Comparison of ENCODE assay signal across 12 cellular contexts in genomic region chr20:370977-371754, GRCh38. TPM values are rescaled to one million over a fixed set of nuclear protein-coding genes. Genes with fewer than 3 reads are reported as not detected.
DNase-seq lines count a peak whose midpoint lies in the region; ATAC-seq and TF ChIP-seq lines count a peak whose summit lies in the region.
"Had no signal": no experiment of that assay in that cellular context is flagged by ENCODE, and none has a peak within 500 bp of the region (broad histone marks: within the 10 kb centered on the region; RNA-seq: fewer than 3 reads in every experiment).

No MANE protein-coding gene starts in this region.

- H3K27ac Mint-ChIP-seq in activated T-helper 1 cell treated with anti-CD3 and anti-CD28 coated beads, Interleukin-12 subunit alpha, Interleukin-12 subunit beta, Interleukin-2, Interleukin-4 antibody, amounts not matched to agents 30 ng/mL and 10 ng/mL and 1 ng/mL, durations not matched to agents 14 hours and 24 hours and 36 hours: no peak overlapping the region

- no peaks in the 10 kb centered on the region for H3K36me3 ChIP-seq in right atrium auricular region
- no peaks in the 10 kb centered on the region for H3K36me3 ChIP-seq in breast epithelium
- no peaks in the 10 kb centered on the region for H3K36me3 ChIP-seq in mesodermal cell (ENCODE audit: control insufficient read depth, insufficient read depth, low read length)

- H3K9me3 Mint-ChIP-seq in activated T-helper 1 cell treated with anti-CD3 and anti-CD28 coated beads, Interleukin-12 subunit alpha, Interleukin-12 subunit beta, Interleukin-2, Interleukin-4 antibody, amounts not matched to agents 30 ng/mL and 10 ng/mL and 1 ng/mL, durations not matched to agents 14 hours and 24 hours and 36 hours: no peaks in the 10 kb centered on the region
- H3K9me3 Mint-ChIP-seq: activated T-cell treated with anti-CD3 and anti-CD28 coated beads, Interleukin-2, amount 50 U/mL, for 4 hours had no signal

- WGBS in right cardiac atrium: 80% methylated on average over 7 of the region's 7 CpGs
- WGBS in mesodermal cell (ENCODE audit: insufficient coverage in 2 of 2), 2 experiments: 79 to 83% methylated on average over 4 to 6 of the region's 7 CpGs
- WGBS in lower leg skin, 2 donors: 80 to 89% methylated on average over 6 to 7 of the region's 7 CpGs

- no peak overlapping the region for H3K4me3 ChIP-seq in right cardiac atrium (ENCODE audit: low read length)
- no peak overlapping the region for H3K4me3 ChIP-seq in right atrium auricular region
- H3K4me3 ChIP-seq in breast epithelium: peak overlapping the region in 1 of 3 donors; percentile 12
- no peak overlapping the region for H3K4me3 ChIP-seq in mesodermal cell (ENCODE audit: extremely low read depth, insufficient read depth, low read length, poor library complexity, severe bottlenecking)
- no peak overlapping the region for H3K4me3 ChIP-seq in lower leg skin (ENCODE audit: low read depth, poor library complexity, severe bottlenecking)

- H3K27me3 Mint-ChIP-seq in activated T-helper 1 cell treated with anti-CD3 and anti-CD28 coated beads, Interleukin-12 subunit alpha, Interleukin-12 subunit beta, Interleukin-2, Interleukin-4 antibody, amounts not matched to agents 30 ng/mL and 10 ng/mL and 1 ng/mL, durations not matched to agents 14 hours and 24 hours and 36 hours (ENCODE audit: insufficient read depth): no peaks in the 10 kb centered on the region

- TF ChIP-seq CTCF in right atrium auricular region (IDR thresholded peaks at IDR 0.05) (no peak), breast epithelium (IDR thresholded peaks at IDR 0.05) (no peak), lower leg skin (IDR thresholded peaks at IDR 0.05) (peak in 1 of 3 donors; percentile 34)

- no peaks in the 10 kb centered on the region for H3K27me3 ChIP-seq in right cardiac atrium (ENCODE audit: control insufficient read depth, insufficient read depth)
- H3K27me3 ChIP-seq in right atrium auricular region: no peaks in the 10 kb centered on the region
- H3K27me3 ChIP-seq in breast epithelium: no peaks in the 10 kb centered on the region

- peaks cover 39% of the 10 kb centered on the region for H3K4me1 Mint-ChIP-seq in activated T-helper 1 cell treated with anti-CD3 and anti-CD28 coated beads, Interleukin-12 subunit alpha, Interleukin-12 subunit beta, Interleukin-2, Interleukin-4 antibody, amounts not matched to agents 30 ng/mL and 10 ng/mL and 1 ng/mL, durations not matched to agents 14 hours and 24 hours and 36 hours (ENCODE audit: low read depth)

- no peak for TF ChIP-seq POLR2A in breast epithelium (IDR thresholded peaks at IDR 0.05)
- no peak for TF ChIP-seq POLR2A in lower leg skin (IDR thresholded peaks at IDR 0.05)

- DNase-seq in right cardiac atrium (peak in 1 of 3 donors; percentile 9), right atrium auricular region (ENCODE audit: low spot score) (no peak), breast epithelium (ENCODE audit: low spot score in 2 of 2) (no peak), lower leg skin (ENCODE audit: low spot score in 2 of 2) (no peak), Kasumi-1 (lab: John Stamatoyannopoulos, UW) (no peak)
- DNase-seq in activated T-helper 1 cell treated with anti-CD3 and anti-CD28 coated beads, Interleukin-12 subunit alpha, Interleukin-12 subunit beta, Interleukin-2, Interleukin-4 antibody, amounts not matched to agents 30 ng/mL and 10 ng/mL and 1 ng/mL, durations not matched to agents 14 hours and 24 hours and 36 hours (ENCODE audit: low spot score): no peak
- DNase-seq: activated T-cell treated with anti-CD3 and anti-CD28 coated beads, Interleukin-2, amount 50 U/mL, for 4 hours; RPMI8226; stimulated activated CD4-positive, alpha-beta T cell treated with anti-CD3 and anti-CD28 coated beads, Interleukin-4, amount 100 ng/mL, for 24 hours had no signal

- H3K4me3 Mint-ChIP-seq in activated T-helper 1 cell treated with anti-CD3 and anti-CD28 coated beads, Interleukin-12 subunit alpha, Interleukin-12 subunit beta, Interleukin-2, Interleukin-4 antibody, amounts not matched to agents 30 ng/mL and 10 ng/mL and 1 ng/mL, durations not matched to agents 14 hours and 24 hours and 36 hours: no peak overlapping the region
- H3K4me3 Mint-ChIP-seq: activated T-cell treated with anti-CD3 and anti-CD28 coated beads, Interleukin-2, amount 50 U/mL, for 4 hours had no signal

- peaks cover 6% of the 10 kb centered on the region for H3K4me1 ChIP-seq in right cardiac atrium (ENCODE audit: control insufficient read depth, insufficient read depth, low read length)
- peaks cover 0 to 15% of the 10 kb centered on the region in 2 donors for H3K4me1 ChIP-seq in right atrium auricular region
- peaks cover 0 to 8% of the 10 kb centered on the region in 2 donors for H3K4me1 ChIP-seq in breast epithelium
- peaks cover 25% of the 10 kb centered on the region for H3K4me1 ChIP-seq in mesodermal cell (ENCODE audit: control insufficient read depth, insufficient read depth, low read length, poor library complexity, severe bottlenecking)

- ATAC-seq in right cardiac atrium: no peak
- ATAC-seq in GM18909 (IDR thresholded peaks at IDR 0.05; ENCODE audit: poor library complexity, unreplicated experiment): no peak
- ATAC-seq: activated T-cell treated with anti-CD3 and anti-CD28 coated beads, Interleukin-2, amount 50 U/mL, for 4 hours had no signal

- H3K27ac ChIP-seq in right cardiac atrium (ENCODE audit: low read length): peak overlapping the region; percentile 9
- peak overlapping the region in 1 of 2 donors; percentile 36 for H3K27ac ChIP-seq in right atrium auricular region
- H3K27ac ChIP-seq in breast epithelium: peak overlapping the region; percentile 78 to 83
- H3K27ac ChIP-seq in mesodermal cell (ENCODE audit: low read depth, low read length, severe bottlenecking): peak overlapping the region; percentile 87
- H3K27ac ChIP-seq: KMS-11 had no signal

- H3K9me3 ChIP-seq in right cardiac atrium (ENCODE audit: control insufficient read depth, low read length): no peaks in the 10 kb centered on the region
- no peaks in the 10 kb centered on the region for H3K9me3 ChIP-seq in right atrium auricular region
- no peaks in the 10 kb centered on the region for H3K9me3 ChIP-seq in breast epithelium
- H3K9me3 ChIP-seq in mesodermal cell (ENCODE audit: control insufficient read depth, low read length): no peaks in the 10 kb centered on the region

- intact Hi-C loops in right cardiac atrium (cut with DNase I): no loop called here
- intact Hi-C loops in breast epithelium (cut with DNase I; ENCODE audit: low total_unique reads): no loop called here
- intact Hi-C loops in activated T-helper 1 cell treated with anti-CD3 and anti-CD28 coated beads, Interleukin-12 subunit alpha, Interleukin-12 subunit beta, Interleukin-2, Interleukin-4 antibody, amounts not matched to agents 30 ng/mL and 10 ng/mL and 1 ng/mL, durations not matched to agents 14 hours and 24 hours and 36 hours (cut with micrococcal nuclease): no loop called here
- intact Hi-C loops in lower leg skin (cut with DNase I; ENCODE audit: low total_unique reads): no loop called here

- H3K36me3 Mint-ChIP-seq in activated T-helper 1 cell treated with anti-CD3 and anti-CD28 coated beads, Interleukin-12 subunit alpha, Interleukin-12 subunit beta, Interleukin-2, Interleukin-4 antibody, amounts not matched to agents 30 ng/mL and 10 ng/mL and 1 ng/mL, durations not matched to agents 14 hours and 24 hours and 36 hours (ENCODE audit: low read depth): no peaks in the 10 kb centered on the region

RNA-seq across cellular contexts. Expression of gene TRIB3, which starts 9.4 kb away (rescaled TPM):
- total RNA-seq in right cardiac atrium: 1 to 10 TPM in 1 of 4 donors, under 1 TPM in 3; 0.49 to 2.1 (median 0.66) TPM
- 1.0 TPM for polyA plus RNA-seq in right cardiac atrium
- 1 to 10 TPM in 1 of 2 donors, under 1 TPM in 1; 0.33 to 4.2 TPM for total RNA-seq in right atrium auricular region
- 10 to 100 TPM in 2 of 3 donors, 1 to 10 TPM in 1; 4.5 to 18.0 (median 14.5) TPM for total RNA-seq in breast epithelium
- polyA plus RNA-seq in mesodermal cell (2013, experiment 1 of 2): 20.7 TPM
- 13.8 TPM for polyA plus RNA-seq in mesodermal cell (2013, experiment 2 of 2)
- 37.1 and 39.5 TPM in 2 replicates for total RNA-seq in activated T-helper 1 cell treated with anti-CD3 and anti-CD28 coated beads, Interleukin-12 subunit alpha, Interleukin-12 subunit beta, Interleukin-2, Interleukin-4 antibody, amounts not matched to agents 30 ng/mL and 10 ng/mL and 1 ng/mL, durations not matched to agents 14 hours and 24 hours and 36 hours
- 10 to 100 TPM; 20.6 to 35.2 (median 27.5) TPM for total RNA-seq in lower leg skin

RNA-seq across cellular contexts. Expression of gene NRSN2, which starts 24.3 kb away (rescaled TPM):
- total RNA-seq in right cardiac atrium: 10 to 100 TPM; 24.5 to 30.9 (median 24.8) TPM
- polyA plus RNA-seq in right cardiac atrium: 26.6 TPM
- total RNA-seq in right atrium auricular region: 10 to 100 TPM; 30.6 to 30.7 TPM
- total RNA-seq in breast epithelium: 10 to 100 TPM in 2 of 3 donors, 1 to 10 TPM in 1; 9.4 to 22.3 (median 21.8) TPM
- 53.5 TPM for polyA plus RNA-seq in mesodermal cell (2013, experiment 1 of 2)
- polyA plus RNA-seq in mesodermal cell (2013, experiment 2 of 2): 44.3 TPM
- 5.1 and 6.5 TPM in 2 replicates for total RNA-seq in activated T-helper 1 cell treated with anti-CD3 and anti-CD28 coated beads, Interleukin-12 subunit alpha, Interleukin-12 subunit beta, Interleukin-2, Interleukin-4 antibody, amounts not matched to agents 30 ng/mL and 10 ng/mL and 1 ng/mL, durations not matched to agents 14 hours and 24 hours and 36 hours
- total RNA-seq in lower leg skin: 10 to 100 TPM in 2 of 4 donors, 1 to 10 TPM in 2; 4.4 to 16.6 (median 9.9) TPM

RNA-seq across cellular contexts. Expression of gene RBCK1, which starts 36.9 kb away (rescaled TPM):
- 10 to 100 TPM; 42.1 to 52.4 (median 45.9) TPM for total RNA-seq in right cardiac atrium
- 48.0 TPM for polyA plus RNA-seq in right cardiac atrium
- 10 to 100 TPM; 43.6 to 48.8 TPM for total RNA-seq in right atrium auricular region
- 10 to 100 TPM; 61.3 to 69.5 (median 66.2) TPM for total RNA-seq in breast epithelium
- 61.7 TPM for polyA plus RNA-seq in mesodermal cell (2013, experiment 1 of 2)
- 56.2 TPM for polyA plus RNA-seq in mesodermal cell (2013, experiment 2 of 2)
- total RNA-seq in activated T-helper 1 cell treated with anti-CD3 and anti-CD28 coated beads, Interleukin-12 subunit alpha, Interleukin-12 subunit beta, Interleukin-2, Interleukin-4 antibody, amounts not matched to agents 30 ng/mL and 10 ng/mL and 1 ng/mL, durations not matched to agents 14 hours and 24 hours and 36 hours: 130 and 132 TPM in 2 replicates
- total RNA-seq in lower leg skin: 10 to 100 TPM; 65.2 to 90.1 (median 77.1) TPM

RNA-seq across cellular contexts. Expression of gene SOX12, which starts 45.8 kb away (rescaled TPM):
- 10 to 100 TPM in 3 of 4 donors, 1 to 10 TPM in 1; 7.4 to 13.7 (median 11.8) TPM for total RNA-seq in right cardiac atrium
- polyA plus RNA-seq in right cardiac atrium: 5.1 TPM
- total RNA-seq in right atrium auricular region: 1 to 10 TPM; 5.3 TPM
- total RNA-seq in breast epithelium: 1 to 10 TPM; 1.1 to 3.7 (median 3.3) TPM
- 42.8 TPM for polyA plus RNA-seq in mesodermal cell (2013, experiment 1 of 2)
- polyA plus RNA-seq in mesodermal cell (2013, experiment 2 of 2): 40.6 TPM
- total RNA-seq in activated T-helper 1 cell treated with anti-CD3 and anti-CD28 coated beads, Interleukin-12 subunit alpha, Interleukin-12 subunit beta, Interleukin-2, Interleukin-4 antibody, amounts not matched to agents 30 ng/mL and 10 ng/mL and 1 ng/mL, durations not matched to agents 14 hours and 24 hours and 36 hours: 7.4 and 7.6 TPM in 2 replicates
- 1 to 10 TPM; 4.7 to 9.9 (median 5.4) TPM for total RNA-seq in lower leg skin
